In the genomic region with DNA sequence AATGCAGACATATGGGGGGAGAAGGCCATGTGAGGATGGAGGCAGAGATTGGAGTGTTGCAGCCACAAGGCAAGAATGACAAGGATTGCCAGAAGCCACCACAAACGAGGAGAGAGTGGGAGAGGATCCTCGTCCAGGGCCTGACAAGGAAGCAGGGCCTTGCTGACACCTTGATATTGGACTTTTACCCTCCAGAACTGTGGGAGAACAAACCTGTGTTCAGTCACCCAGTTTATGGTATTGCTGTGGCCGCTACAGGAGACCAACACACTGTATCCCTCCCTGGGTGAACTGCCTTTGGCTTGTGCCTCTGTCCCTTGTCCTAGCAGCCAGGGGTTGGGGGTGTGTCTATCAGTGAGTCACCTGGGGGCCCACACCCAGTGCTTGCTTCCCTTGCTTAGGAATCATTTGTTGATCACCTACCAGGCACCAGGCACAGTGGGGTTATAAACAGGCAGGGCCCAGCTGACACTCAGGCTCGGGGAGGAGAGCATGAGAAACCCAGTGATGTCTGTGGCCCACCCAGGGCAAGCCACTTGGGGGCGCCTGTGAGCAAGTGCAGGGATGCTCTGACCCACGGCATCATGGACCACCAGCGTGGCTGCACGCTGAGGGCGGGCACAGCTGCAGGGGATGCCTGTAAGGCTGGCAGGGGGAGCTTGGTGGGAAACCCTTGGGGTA, we compare ENCODE assay signal across 8 cellular contexts. TPM values are rescaled to one million over a fixed set of nuclear protein-coding genes. Genes with fewer than 3 reads are reported as not detected.
A peak's percentile ranks its signal among the peaks of the same experiment; 100 is the strongest.
DNase-seq lines count a peak whose midpoint lies in the region; ATAC-seq and TF ChIP-seq lines count a peak whose summit lies in the region.

No MANE protein-coding gene starts in this region.

- TF ChIP-seq CTCF in Peyer's patch (IDR thresholded peaks at IDR 0.05): peak in 4 of 6 experiments; percentile 39 to 55 (median 46)

- no peaks in the 10 kb centered on the region for H3K9me3 Mint-ChIP-seq in dendritic cell treated with granulocyte-macrophage colony-stimulating factor and Interleukin-4, amounts not matched to agents 40 ng/mL and 50 ng/mL, for 4 days

- H3K9me3 ChIP-seq in Peyer's patch: no peaks in the 10 kb centered on the region

- peak overlapping the region; percentile 13 for H3K27ac Mint-ChIP-seq in dendritic cell treated with granulocyte-macrophage colony-stimulating factor and Interleukin-4, amounts not matched to agents 40 ng/mL and 50 ng/mL, for 4 days

- no peak for ATAC-seq in HG03108 (IDR thresholded peaks at IDR 0.05; ENCODE audit: unreplicated experiment)
- ATAC-seq in HG03521 (IDR thresholded peaks at IDR 0.05; ENCODE audit: unreplicated experiment): no peak

- H3K4me1 Mint-ChIP-seq in dendritic cell treated with granulocyte-macrophage colony-stimulating factor and Interleukin-4, amounts not matched to agents 40 ng/mL and 50 ng/mL, for 4 days (ENCODE audit: low read depth): peaks cover 39% of the 10 kb centered on the region

- no peaks in the 10 kb centered on the region for H3K36me3 Mint-ChIP-seq in dendritic cell treated with granulocyte-macrophage colony-stimulating factor and Interleukin-4, amounts not matched to agents 40 ng/mL and 50 ng/mL, for 4 days (ENCODE audit: low read depth)

- DNase-seq in NCI-H748 (lab: John Stamatoyannopoulos, UW; ENCODE audit: unreplicated experiment): peak; percentile 35
- DNase-seq in NCI-H748 treated with DMSO at 0.1 percent for 48 hours (lab: John Stamatoyannopoulos, UW): no peak
- DNase-seq in Peyer's patch: peak in 2 of 3 donors; percentile 73 to 83
- DNase-seq in stimulated activated CD4-positive, alpha-beta T cell treated with anti-CD3 and anti-CD28 coated beads, Interleukin-2, amount 100 ng/mL, for 24 hours: peak; percentile 52 to 71
- DNase-seq in OCI-M2 (lab: John Stamatoyannopoulos, UW; ENCODE audit: unreplicated experiment): no peak

- no peak overlapping the region for H3K4me3 ChIP-seq in Peyer's patch

- H3K27me3 Mint-ChIP-seq in dendritic cell treated with granulocyte-macrophage colony-stimulating factor and Interleukin-4, amounts not matched to agents 40 ng/mL and 50 ng/mL, for 4 days: no peaks in the 10 kb centered on the region

- no peaks in the 10 kb centered on the region for H3K36me3 ChIP-seq in Peyer's patch

- H3K27me3 ChIP-seq in Peyer's patch: no peaks in the 10 kb centered on the region

- H3K27ac ChIP-seq in Peyer's patch: peak overlapping the region in 1 of 4 donors; percentile 45

- intact Hi-C loops in dendritic cell treated with granulocyte-macrophage colony-stimulating factor and Interleukin-4, amounts not matched to agents 40 ng/mL and 50 ng/mL, for 4 days (cut with micrococcal nuclease): no loop called here

- peak in 1 of 2 donors; percentile 27 for TF ChIP-seq POLR2A in Peyer's patch (IDR thresholded peaks at IDR 0.05)

- no peak overlapping the region for H3K4me3 Mint-ChIP-seq in dendritic cell treated with granulocyte-macrophage colony-stimulating factor and Interleukin-4, amounts not matched to agents 40 ng/mL and 50 ng/mL, for 4 days

- H3K4me1 ChIP-seq in Peyer's patch: no peaks in the 10 kb centered on the region

RNA-seq across cellular contexts. Expression of gene TMEM185B, which starts 17.2 kb away (rescaled TPM):
- total RNA-seq in Peyer's patch: 10 to 100 TPM; 11.6 to 33.3 (median 20.1) TPM

RNA-seq across cellular contexts. Expression of gene RALB, which starts 46.6 kb away (rescaled TPM):
- 10 to 100 TPM; 49.3 to 61.9 (median 50.2) TPM for total RNA-seq in Peyer's patch

Comparison
In these comparisons a context has a peak if more than half of its experiments do, and no peak if none do; other contexts are left out.
1. DNase-seq: peak in NCI-H748 (single experiment), Peyer's patch (2 of 3) and stimulated activated CD4-positive, alpha-beta T cell treated with anti-CD3 and anti-CD28 coated beads, Interleukin-2, amount 100 ng/mL, for 24 hours (2 of 2); none in NCI-H748 treated with DMSO at 0.1 percent for 48 hours (single experiment) and OCI-M2 (single experiment).